ENCODE assay signal across 2 cellular contexts in the genomic region with DNA sequence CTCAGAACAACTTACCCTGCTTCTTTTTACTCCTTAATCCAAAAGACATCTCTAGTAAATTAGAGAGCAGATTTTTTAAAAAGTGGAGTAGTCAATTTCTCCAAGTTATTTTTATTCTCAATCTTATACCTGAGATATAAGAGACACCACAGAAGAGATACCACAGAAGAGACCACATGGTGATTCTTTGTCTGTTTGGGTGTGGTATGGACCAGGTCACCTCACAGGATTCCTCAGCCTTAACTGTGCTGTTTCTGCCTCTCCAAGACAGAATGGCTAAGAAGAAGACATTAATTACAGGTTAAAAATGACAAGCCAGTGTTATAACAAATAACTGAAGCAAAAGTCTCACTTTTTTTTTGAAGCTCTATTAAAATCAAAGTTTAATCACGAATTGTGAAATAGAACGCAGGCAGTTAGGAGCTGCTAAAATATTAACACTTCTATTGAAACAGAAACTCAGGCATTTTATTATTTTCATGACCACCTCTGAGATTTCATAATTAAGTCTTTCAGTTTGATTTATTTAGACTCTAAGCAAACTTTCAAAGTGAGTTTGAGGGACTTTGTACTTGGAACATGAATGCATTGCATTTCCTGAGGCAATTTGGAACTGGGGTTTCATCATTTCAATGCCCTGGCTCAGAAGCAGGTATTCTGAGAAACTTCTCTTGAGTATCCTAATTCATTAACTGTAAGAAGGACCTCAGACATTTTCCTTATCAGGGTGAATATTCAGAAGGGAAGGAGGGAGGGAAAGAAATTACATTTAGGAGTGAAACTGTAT.
TF ChIP-seq lines count a peak whose summit lies in the region.

No MANE protein-coding gene starts in this region.

TF ChIP-seq in GM23338, 12 proteins besides CTCF, POLR2A, EP300 and RAD21:
- TF ChIP-seq STAT1 (IDR thresholded peaks at IDR 0.05; ENCODE audit: unreplicated experiment) = no peak
- TF ChIP-seq, protein P1, sequence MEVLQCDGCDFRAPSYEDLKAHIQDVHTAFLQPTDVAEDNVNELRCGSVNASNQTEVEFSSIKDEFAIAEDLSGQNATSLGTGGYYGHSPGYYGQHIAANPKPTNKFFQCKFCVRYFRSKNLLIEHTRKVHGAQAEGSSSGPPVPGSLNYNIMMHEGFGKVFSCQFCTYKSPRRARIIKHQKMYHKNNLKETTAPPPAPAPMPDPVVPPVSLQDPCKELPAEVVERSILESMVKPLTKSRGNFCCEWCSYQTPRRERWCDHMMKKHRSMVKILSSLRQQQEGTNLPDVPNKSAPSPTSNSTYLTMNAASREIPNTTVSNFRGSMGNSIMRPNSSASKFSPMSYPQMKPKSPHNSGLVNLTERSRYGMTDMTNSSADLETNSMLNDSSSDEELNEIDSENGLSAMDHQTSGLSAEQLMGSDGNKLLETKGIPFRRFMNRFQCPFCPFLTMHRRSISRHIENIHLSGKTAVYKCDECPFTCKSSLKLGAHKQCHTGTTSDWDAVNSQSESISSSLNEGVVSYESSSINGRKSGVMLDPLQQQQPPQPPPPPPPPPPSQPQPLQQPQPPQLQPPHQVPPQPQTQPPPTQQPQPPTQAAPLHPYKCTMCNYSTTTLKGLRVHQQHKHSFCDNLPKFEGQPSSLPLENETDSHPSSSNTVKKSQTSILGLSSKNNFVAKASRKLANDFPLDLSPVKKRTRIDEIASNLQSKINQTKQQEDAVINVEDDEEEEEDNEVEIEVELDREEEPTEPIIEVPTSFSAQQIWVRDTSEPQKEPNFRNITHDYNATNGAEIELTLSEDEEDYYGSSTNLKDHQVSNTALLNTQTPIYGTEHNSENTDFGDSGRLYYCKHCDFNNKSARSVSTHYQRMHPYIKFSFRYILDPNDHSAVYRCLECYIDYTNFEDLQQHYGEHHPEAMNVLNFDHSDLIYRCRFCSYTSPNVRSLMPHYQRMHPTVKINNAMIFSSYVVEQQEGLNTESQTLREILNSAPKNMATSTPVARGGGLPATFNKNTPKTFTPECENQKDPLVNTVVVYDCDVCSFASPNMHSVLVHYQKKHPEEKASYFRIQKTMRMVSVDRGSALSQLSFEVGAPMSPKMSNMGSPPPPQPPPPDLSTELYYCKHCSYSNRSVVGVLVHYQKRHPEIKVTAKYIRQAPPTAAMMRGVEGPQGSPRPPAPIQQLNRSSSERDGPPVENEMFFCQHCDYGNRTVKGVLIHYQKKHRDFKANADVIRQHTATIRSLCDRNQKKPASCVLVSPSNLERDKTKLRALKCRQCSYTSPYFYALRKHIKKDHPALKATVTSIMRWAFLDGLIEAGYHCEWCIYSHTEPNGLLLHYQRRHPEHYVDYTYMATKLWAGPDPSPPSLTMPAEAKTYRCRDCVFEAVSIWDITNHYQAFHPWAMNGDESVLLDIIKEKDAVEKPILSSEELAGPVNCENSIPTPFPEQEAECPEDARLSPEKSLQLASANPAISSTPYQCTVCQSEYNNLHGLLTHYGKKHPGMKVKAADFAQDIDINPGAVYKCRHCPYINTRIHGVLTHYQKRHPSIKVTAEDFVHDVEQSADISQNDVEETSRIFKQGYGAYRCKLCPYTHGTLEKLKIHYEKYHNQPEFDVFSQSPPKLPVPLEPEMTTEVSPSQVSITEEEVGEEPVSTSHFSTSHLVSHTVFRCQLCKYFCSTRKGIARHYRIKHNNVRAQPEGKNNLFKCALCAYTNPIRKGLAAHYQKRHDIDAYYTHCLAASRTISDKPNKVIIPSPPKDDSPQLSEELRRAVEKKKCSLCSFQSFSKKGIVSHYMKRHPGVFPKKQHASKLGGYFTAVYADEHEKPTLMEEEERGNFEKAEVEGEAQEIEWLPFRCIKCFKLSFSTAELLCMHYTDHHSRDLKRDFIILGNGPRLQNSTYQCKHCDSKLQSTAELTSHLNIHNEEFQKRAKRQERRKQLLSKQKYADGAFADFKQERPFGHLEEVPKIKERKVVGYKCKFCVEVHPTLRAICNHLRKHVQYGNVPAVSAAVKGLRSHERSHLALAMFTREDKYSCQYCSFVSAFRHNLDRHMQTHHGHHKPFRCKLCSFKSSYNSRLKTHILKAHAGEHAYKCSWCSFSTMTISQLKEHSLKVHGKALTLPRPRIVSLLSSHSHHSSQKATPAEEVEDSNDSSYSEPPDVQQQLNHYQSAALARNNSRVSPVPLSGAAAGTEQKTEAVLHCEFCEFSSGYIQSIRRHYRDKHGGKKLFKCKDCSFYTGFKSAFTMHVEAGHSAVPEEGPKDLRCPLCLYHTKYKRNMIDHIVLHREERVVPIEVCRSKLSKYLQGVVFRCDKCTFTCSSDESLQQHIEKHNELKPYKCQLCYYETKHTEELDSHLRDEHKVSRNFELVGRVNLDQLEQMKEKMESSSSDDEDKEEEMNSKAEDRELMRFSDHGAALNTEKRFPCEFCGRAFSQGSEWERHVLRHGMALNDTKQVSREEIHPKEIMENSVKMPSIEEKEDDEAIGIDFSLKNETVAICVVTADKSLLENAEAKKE (CRISPR knock-in tag; IDR thresholded peaks at IDR 0.05) = no peak

TF ChIP-seq in H1, 55 proteins besides CTCF, POLR2A, EP300 and RAD21:
- peak; percentile 62; the same call in 1 of the 2 replicates for TF ChIP-seq CEBPB (IDR thresholded peaks at IDR 0.05; ENCODE audit: low read depth, low read length)
- TF ChIP-seq NRF1 (IDR thresholded peaks at IDR 0.05; ENCODE audit: low read depth, low read length) = no peak
